Comparison of ENCODE assay signal across 1 cellular context in the genomic region with DNA sequence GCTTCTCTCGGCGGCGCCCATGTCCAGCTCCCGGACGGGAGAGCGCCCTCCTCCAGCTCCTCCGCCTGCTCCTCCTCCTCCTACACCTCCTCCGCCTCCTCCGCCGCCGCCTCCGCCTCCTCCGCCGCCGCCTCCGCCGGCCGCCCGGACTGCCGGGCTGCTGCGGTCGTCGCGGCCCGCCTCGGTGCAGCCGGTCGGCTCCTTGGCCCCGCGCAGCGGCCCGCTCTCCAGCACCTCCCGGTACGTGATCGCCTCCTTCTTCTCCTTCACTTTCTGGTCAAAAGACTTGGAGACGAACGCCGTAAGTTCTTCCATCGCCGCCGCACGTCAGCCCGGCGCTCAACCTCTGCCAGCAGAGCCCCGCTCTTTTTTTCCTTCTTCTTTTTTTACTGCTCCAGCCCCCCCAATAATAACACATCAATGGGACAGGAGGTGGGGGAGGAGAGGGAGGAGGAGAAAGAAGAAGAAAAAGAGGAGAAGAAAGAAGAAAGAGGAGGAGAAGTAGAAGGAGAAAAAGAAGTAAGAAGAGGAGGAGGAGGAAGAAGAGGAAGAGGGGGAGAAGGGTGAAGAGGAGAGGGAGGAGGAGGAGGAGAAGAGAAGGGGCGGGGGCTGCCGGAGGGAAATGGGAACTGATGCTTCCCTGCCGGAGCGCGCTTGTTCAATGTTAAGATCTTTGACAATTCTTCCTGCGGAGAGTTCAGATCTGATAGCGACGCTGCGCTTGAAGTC.
TF ChIP-seq lines count a peak whose summit lies in the region.

A gene (minus strand): TSS at position 711 of the 729 bp plus-strand sequence. CDS start 396 bp downstream, at position 315.

TF ChIP-seq in K562, 482 proteins besides CTCF, POLR2A, EP300 and RAD21 (continued from another document and continues in another):
- TF ChIP-seq, protein P1, sequence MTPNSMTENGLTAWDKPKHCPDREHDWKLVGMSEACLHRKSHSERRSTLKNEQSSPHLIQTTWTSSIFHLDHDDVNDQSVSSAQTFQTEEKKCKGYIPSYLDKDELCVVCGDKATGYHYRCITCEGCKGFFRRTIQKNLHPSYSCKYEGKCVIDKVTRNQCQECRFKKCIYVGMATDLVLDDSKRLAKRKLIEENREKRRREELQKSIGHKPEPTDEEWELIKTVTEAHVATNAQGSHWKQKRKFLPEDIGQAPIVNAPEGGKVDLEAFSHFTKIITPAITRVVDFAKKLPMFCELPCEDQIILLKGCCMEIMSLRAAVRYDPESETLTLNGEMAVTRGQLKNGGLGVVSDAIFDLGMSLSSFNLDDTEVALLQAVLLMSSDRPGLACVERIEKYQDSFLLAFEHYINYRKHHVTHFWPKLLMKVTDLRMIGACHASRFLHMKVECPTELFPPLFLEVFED (CRISPR knock-in tag; conservative IDR thresholded peaks at IDR 0.05) = peak; percentile 85; the same call in 1 of the 2 replicates
- TF ChIP-seq TEAD4 (IDR thresholded peaks at IDR 0.05; ENCODE audit: low read length) (0 out of 2 replicates have a peak, but pooled peaks have one; percentile 19), TEAD4 (CRISPR knock-in tag; IDR thresholded peaks at IDR 0.05; ENCODE audit: borderline replicate concordance) (no peak), ZNF224 (CRISPR knock-in tag; IDR thresholded peaks at IDR 0.05) (no peak), ZKSCAN1 (IDR thresholded peaks at IDR 0.05; ENCODE audit: low read depth, low read length) (no peak), NR2C1 (IDR thresholded peaks at IDR 0.05) (no peak), NR2C1 (tag; IDR thresholded peaks at IDR 0.05) (no peak), TGIF2 (CRISPR knock-in tag; IDR thresholded peaks at IDR 0.05) (no peak), POLR2AphosphoS5 (IDR thresholded peaks at IDR 0.05; ENCODE audit: control insufficient read depth, insufficient read depth, low read depth, low read length) (no peak), FOXJ3 (CRISPR knock-in tag; IDR thresholded peaks at IDR 0.05) (no peak), ZNF311 (CRISPR knock-in tag; IDR thresholded peaks at IDR 0.05) (no peak), ZNF24 (IDR thresholded peaks at IDR 0.05) (no peak), HLTF (IDR thresholded peaks at IDR 0.05) (no peak), TARDBP (IDR thresholded peaks at IDR 0.05) (no peak), MIER1 (IDR thresholded peaks at IDR 0.05; ENCODE audit: low read depth) (no peak; the same call in none of the 2 replicates), ZNF444 (CRISPR knock-in tag; IDR thresholded peaks at IDR 0.05) (no peak), TCFL5 (CRISPR knock-in tag; conservative IDR thresholded peaks at IDR 0.05) (no peak), ZC3H4 (CRISPR knock-in tag; IDR thresholded peaks at IDR 0.05; ENCODE audit: borderline replicate concordance) (no peak), JUND (IDR thresholded peaks at IDR 0.05; ENCODE audit: borderline replicate concordance, low read depth, low read length) (no peak), JUND (tag; IDR thresholded peaks at IDR 0.05; ENCODE audit: borderline replicate concordance, low read depth, low read length) (no peak), RBM22 (IDR thresholded peaks at IDR 0.05; ENCODE audit: low read depth, low read length, poor library complexity, severe bottlenecking) (no peak), TAF15 (IDR thresholded peaks at IDR 0.05; ENCODE audit: low read depth, low read length) (no peak), ZNF134 (CRISPR knock-in tag; conservative IDR thresholded peaks at IDR 0.05) (no peak), POLR3G (IDR thresholded peaks at IDR 0.05; ENCODE audit: extremely low read depth, insufficient read length, insufficient replicate concordance) (no peak), ETS2 (tag; IDR thresholded peaks at IDR 0.05; ENCODE audit: borderline replicate concordance, poor library complexity, severe bottlenecking) (no peak), KLF6 (CRISPR knock-in tag; IDR thresholded peaks at IDR 0.05; ENCODE audit: borderline replicate concordance) (no peak), PCBP1 (IDR thresholded peaks at IDR 0.05; ENCODE audit: low read depth, low read length, poor library complexity, severe bottlenecking) (no peak), HDAC2 (IDR thresholded peaks at IDR 0.05) (peak; percentile 69; the same call in 1 of the 2 replicates), ZNF583 (CRISPR knock-in tag; IDR thresholded peaks at IDR 0.05) (no peak), L3MBTL2 (IDR thresholded peaks at IDR 0.05) (0 out of 2 replicates have a peak, but pooled peaks have one; percentile 28), XRCC4 (IDR thresholded peaks at IDR 0.05; ENCODE audit: extremely low read depth, insufficient read depth, insufficient read length) (no peak), E2F3 (CRISPR knock-in tag; IDR thresholded peaks at IDR 0.05) (peak; percentile 44; the same call in 1 of the 2 replicates), NR3C1 (CRISPR knock-in tag; IDR thresholded peaks at IDR 0.05) (no peak), FOXP1 (CRISPR knock-in tag; IDR thresholded peaks at IDR 0.05) (no peak), CSDE1 (IDR thresholded peaks at IDR 0.05) (no peak), TRIM24 (IDR thresholded peaks at IDR 0.05) (no peak), THRAP3 (IDR thresholded peaks at IDR 0.05; ENCODE audit: borderline replicate concordance) (peak; percentile 72; the same call in 1 of the 2 replicates), SREBF2 (CRISPR knock-in tag; IDR thresholded peaks at IDR 0.05) (no peak), KDM4B (IDR thresholded peaks at IDR 0.05; ENCODE audit: borderline replicate concordance in 2 of 2, low read depth in 1 of 2) (no peak), GABPB2 (CRISPR knock-in tag; conservative IDR thresholded peaks at IDR 0.05) (no peak), CEBPB (tag; IDR thresholded peaks at IDR 0.05) (no peak), ZNF174 (CRISPR knock-in tag; IDR thresholded peaks at IDR 0.05) (no peak)
- TF ChIP-seq, protein P2, sequence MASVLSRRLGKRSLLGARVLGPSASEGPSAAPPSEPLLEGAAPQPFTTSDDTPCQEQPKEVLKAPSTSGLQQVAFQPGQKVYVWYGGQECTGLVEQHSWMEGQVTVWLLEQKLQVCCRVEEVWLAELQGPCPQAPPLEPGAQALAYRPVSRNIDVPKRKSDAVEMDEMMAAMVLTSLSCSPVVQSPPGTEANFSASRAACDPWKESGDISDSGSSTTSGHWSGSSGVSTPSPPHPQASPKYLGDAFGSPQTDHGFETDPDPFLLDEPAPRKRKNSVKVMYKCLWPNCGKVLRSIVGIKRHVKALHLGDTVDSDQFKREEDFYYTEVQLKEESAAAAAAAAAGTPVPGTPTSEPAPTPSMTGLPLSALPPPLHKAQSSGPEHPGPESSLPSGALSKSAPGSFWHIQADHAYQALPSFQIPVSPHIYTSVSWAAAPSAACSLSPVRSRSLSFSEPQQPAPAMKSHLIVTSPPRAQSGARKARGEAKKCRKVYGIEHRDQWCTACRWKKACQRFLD (CRISPR knock-in tag; IDR thresholded peaks at IDR 0.05) = no peak
- TF ChIP-seq, protein P3, sequence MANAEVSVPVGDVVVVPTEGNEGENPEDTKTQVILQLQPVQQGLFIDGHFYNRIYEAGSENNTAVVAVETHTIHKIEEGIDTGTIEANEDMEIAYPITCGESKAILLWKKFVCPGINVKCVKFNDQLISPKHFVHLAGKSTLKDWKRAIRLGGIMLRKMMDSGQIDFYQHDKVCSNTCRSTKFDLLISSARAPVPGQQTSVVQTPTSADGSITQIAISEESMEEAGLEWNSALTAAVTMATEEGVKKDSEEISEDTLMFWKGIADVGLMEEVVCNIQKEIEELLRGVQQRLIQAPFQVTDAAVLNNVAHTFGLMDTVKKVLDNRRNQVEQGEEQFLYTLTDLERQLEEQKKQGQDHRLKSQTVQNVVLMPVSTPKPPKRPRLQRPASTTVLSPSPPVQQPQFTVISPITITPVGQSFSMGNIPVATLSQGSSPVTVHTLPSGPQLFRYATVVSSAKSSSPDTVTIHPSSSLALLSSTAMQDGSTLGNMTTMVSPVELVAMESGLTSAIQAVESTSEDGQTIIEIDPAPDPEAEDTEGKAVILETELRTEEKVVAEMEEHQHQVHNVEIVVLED (CRISPR knock-in tag; IDR thresholded peaks at IDR 0.05) = no peak
- TF ChIP-seq, protein P4, sequence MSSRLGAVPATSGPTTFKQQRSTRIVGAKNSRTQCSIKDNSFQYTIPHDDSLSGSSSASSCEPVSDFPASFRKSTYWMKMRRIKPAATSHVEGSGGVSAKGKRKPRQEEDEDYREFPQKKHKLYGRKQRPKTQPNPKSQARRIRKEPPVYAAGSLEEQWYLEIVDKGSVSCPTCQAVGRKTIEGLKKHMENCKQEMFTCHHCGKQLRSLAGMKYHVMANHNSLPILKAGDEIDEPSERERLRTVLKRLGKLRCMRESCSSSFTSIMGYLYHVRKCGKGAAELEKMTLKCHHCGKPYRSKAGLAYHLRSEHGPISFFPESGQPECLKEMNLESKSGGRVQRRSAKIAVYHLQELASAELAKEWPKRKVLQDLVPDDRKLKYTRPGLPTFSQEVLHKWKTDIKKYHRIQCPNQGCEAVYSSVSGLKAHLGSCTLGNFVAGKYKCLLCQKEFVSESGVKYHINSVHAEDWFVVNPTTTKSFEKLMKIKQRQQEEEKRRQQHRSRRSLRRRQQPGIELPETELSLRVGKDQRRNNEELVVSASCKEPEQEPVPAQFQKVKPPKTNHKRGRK (tag; IDR thresholded peaks at IDR 0.05) = peak; percentile 99
- TF ChIP-seq, protein P5, sequence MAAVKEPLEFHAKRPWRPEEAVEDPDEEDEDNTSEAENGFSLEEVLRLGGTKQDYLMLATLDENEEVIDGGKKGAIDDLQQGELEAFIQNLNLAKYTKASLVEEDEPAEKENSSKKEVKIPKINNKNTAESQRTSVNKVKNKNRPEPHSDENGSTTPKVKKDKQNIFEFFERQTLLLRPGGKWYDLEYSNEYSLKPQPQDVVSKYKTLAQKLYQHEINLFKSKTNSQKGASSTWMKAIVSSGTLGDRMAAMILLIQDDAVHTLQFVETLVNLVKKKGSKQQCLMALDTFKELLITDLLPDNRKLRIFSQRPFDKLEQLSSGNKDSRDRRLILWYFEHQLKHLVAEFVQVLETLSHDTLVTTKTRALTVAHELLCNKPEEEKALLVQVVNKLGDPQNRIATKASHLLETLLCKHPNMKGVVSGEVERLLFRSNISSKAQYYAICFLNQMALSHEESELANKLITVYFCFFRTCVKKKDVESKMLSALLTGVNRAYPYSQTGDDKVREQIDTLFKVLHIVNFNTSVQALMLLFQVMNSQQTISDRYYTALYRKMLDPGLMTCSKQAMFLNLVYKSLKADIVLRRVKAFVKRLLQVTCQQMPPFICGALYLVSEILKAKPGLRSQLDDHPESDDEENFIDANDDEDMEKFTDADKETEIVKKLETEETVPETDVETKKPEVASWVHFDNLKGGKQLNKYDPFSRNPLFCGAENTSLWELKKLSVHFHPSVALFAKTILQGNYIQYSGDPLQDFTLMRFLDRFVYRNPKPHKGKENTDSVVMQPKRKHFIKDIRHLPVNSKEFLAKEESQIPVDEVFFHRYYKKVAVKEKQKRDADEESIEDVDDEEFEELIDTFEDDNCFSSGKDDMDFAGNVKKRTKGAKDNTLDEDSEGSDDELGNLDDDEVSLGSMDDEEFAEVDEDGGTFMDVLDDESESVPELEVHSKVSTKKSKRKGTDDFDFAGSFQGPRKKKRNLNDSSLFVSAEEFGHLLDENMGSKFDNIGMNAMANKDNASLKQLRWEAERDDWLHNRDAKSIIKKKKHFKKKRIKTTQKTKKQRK (IDR thresholded peaks at IDR 0.05; ENCODE audit: borderline replicate concordance, low read depth, low read length) = no peak
- TF ChIP-seq, protein P6, sequence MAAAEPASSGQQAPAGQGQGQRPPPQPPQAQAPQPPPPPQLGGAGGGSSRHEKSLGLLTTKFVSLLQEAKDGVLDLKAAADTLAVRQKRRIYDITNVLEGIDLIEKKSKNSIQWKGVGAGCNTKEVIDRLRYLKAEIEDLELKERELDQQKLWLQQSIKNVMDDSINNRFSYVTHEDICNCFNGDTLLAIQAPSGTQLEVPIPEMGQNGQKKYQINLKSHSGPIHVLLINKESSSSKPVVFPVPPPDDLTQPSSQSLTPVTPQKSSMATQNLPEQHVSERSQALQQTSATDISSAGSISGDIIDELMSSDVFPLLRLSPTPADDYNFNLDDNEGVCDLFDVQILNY (CRISPR knock-in tag; IDR thresholded peaks at IDR 0.05) = no peak
- TF ChIP-seq, protein P7, sequence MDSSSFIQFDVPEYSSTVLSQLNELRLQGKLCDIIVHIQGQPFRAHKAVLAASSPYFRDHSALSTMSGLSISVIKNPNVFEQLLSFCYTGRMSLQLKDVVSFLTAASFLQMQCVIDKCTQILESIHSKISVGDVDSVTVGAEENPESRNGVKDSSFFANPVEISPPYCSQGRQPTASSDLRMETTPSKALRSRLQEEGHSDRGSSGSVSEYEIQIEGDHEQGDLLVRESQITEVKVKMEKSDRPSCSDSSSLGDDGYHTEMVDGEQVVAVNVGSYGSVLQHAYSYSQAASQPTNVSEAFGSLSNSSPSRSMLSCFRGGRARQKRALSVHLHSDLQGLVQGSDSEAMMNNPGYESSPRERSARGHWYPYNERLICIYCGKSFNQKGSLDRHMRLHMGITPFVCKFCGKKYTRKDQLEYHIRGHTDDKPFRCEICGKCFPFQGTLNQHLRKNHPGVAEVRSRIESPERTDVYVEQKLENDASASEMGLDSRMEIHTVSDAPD (CRISPR knock-in tag; IDR thresholded peaks at IDR 0.05) = no peak
- TF ChIP-seq, protein P8, sequence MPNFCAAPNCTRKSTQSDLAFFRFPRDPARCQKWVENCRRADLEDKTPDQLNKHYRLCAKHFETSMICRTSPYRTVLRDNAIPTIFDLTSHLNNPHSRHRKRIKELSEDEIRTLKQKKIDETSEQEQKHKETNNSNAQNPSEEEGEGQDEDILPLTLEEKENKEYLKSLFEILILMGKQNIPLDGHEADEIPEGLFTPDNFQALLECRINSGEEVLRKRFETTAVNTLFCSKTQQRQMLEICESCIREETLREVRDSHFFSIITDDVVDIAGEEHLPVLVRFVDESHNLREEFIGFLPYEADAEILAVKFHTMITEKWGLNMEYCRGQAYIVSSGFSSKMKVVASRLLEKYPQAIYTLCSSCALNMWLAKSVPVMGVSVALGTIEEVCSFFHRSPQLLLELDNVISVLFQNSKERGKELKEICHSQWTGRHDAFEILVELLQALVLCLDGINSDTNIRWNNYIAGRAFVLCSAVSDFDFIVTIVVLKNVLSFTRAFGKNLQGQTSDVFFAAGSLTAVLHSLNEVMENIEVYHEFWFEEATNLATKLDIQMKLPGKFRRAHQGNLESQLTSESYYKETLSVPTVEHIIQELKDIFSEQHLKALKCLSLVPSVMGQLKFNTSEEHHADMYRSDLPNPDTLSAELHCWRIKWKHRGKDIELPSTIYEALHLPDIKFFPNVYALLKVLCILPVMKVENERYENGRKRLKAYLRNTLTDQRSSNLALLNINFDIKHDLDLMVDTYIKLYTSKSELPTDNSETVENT (CRISPR knock-in tag; IDR thresholded peaks at IDR 0.05) = peak; percentile 57; the same call in 1 of the 2 replicates
- TF ChIP-seq, protein P9, sequence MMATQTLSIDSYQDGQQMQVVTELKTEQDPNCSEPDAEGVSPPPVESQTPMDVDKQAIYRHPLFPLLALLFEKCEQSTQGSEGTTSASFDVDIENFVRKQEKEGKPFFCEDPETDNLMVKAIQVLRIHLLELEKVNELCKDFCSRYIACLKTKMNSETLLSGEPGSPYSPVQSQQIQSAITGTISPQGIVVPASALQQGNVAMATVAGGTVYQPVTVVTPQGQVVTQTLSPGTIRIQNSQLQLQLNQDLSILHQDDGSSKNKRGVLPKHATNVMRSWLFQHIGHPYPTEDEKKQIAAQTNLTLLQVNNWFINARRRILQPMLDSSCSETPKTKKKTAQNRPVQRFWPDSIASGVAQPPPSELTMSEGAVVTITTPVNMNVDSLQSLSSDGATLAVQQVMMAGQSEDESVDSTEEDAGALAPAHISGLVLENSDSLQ (IDR thresholded peaks at IDR 0.05) = 0 out of 2 replicates have a peak, but pooled peaks have one; percentile 15
